Comparison of ENCODE assay signal across 16 cellular contexts in genomic region chr10:13104697-13105096, GRCh38. TPM values are rescaled to one million over a fixed set of nuclear protein-coding genes. Genes with fewer than 3 reads are reported as not detected.
DNase-seq lines count a peak whose midpoint lies in the region; ATAC-seq, FAIRE-seq and TF ChIP-seq lines count a peak whose summit lies in the region.
"Had no signal": no experiment of that assay in that cellular context is flagged by ENCODE, and none has a peak within 500 bp of the region (broad histone marks: within the 10 kb centered on the region; RNA-seq: fewer than 3 reads in every experiment).

No MANE protein-coding gene starts in this region.

- H3K9ac ChIP-seq in K562 (ENCODE audit: insufficient read depth in 1 of 2, low read depth in 2 of 2, low read length in 2 of 2): no peak overlapping the region

- H3K36me3 ChIP-seq in GM23338 (ENCODE audit: insufficient read depth) (no peaks in the 10 kb centered on the region), K562 (ENCODE audit: control insufficient read depth, insufficient read depth, low read length) (no peaks in the 10 kb centered on the region)

- no peak for FAIRE-seq in K562 (lab: Jason Lieb, UNC)
- FAIRE-seq: H54 had no signal

- H3K79me2 ChIP-seq in GM23338 (replicated peaks; ENCODE audit: insufficient read depth) (no peaks in the 10 kb centered on the region), K562 (ENCODE audit: control insufficient read depth, insufficient read depth, low read length) (no peaks in the 10 kb centered on the region)

- no peak for TF ChIP-seq EP300 in K562 (IDR thresholded peaks at IDR 0.05; ENCODE audit: low read length)

- no peak for ATAC-seq in CD4-positive, alpha-beta T cell (ENCODE audit: poor library complexity)
- ATAC-seq in GM23338 (no peak), K562 (peak; percentile 51), natural killer cell (no peak)

- WGBS in K562 (ENCODE audit: insufficient coverage, low coverage, missing lambda C conversion rate): 33% methylated on average over 14 of the region's 14 CpGs

- peaks cover 47% of the 10 kb centered on the region for H3K36me3 Mint-ChIP-seq in CD4-positive, alpha-beta T cell (ENCODE audit: low read depth)
- H3K36me3 Mint-ChIP-seq in GM23338 (ENCODE audit: low read depth) (no peaks in the 10 kb centered on the region), natural killer cell (no peaks in the 10 kb centered on the region)

- no peak for TF ChIP-seq POLR2A in K562 (conservative IDR thresholded peaks at IDR 0.05)

- H3F3A ChIP-seq in GM23338 (replicated peaks; ENCODE audit: low read depth): no peaks in the 10 kb centered on the region

- no peak overlapping the region for H3K4me3 Mint-ChIP-seq in CD4-positive, alpha-beta T cell
- H3K4me3 Mint-ChIP-seq in GM23338 (no peak overlapping the region), natural killer cell (no peak overlapping the region)

- no peak overlapping the region for H3K4me3 ChIP-seq in GM23338
- no peak overlapping the region for H3K4me3 ChIP-seq in K562

- H3K27me3 Mint-ChIP-seq in CD4-positive, alpha-beta T cell: no peaks in the 10 kb centered on the region
- peaks cover 5% of the 10 kb centered on the region for H3K27me3 Mint-ChIP-seq in GM23338 (ENCODE audit: insufficient read depth, low read depth, poor library complexity)
- H3K27me3 Mint-ChIP-seq in natural killer cell (ENCODE audit: low read depth in 2 of 2): no peaks in the 10 kb centered on the region

- no TSS peak for BruUV-seq in K562 (replicated peaks; lab: Mats Ljungman, UMichigan)

- H4K20me1 ChIP-seq in GM23338 (replicated peaks; ENCODE audit: insufficient read depth): peaks cover 4% of the 10 kb centered on the region
- H4K20me1 ChIP-seq in K562 (replicated peaks; ENCODE audit: control insufficient read depth, insufficient read depth, low read length): no peaks in the 10 kb centered on the region; the same call in 1 of the 2 replicates

- TF ChIP-seq RAD21 in K562 (CRISPR knock-in tag; conservative IDR thresholded peaks at IDR 0.05 in 1 of 2, IDR thresholded peaks at IDR 0.05 in 1 of 2): peak; percentile 22 to 42; a peak in 2 of 4 replicates

- no peaks in the 10 kb centered on the region for H3K9me3 Mint-ChIP-seq in CD4-positive, alpha-beta T cell
- no peaks in the 10 kb centered on the region; the same call in 2 of the 3 replicates for H3K9me3 Mint-ChIP-seq in GM23338
- H3K9me3 Mint-ChIP-seq in natural killer cell: no peaks in the 10 kb centered on the region

- intact Hi-C loops in CD4-positive, alpha-beta T cell (cut with DNase I, micrococcal nuclease): loop anchor here in 1 of 2 experiments (5.0 kb wide), 1 partner anchor 842 kb away; no protein-coding TSS in a partner anchor
- intact Hi-C loops in K562 (cut with micrococcal nuclease) (loop anchor here (10.0 kb wide), 3 partner anchors 200 to 430 kb away; partner anchors contain the start of gene PHYH), natural killer cell (cut with micrococcal nuclease) (loop anchor here (10.0 kb wide), 1 partner anchor 910 kb away; the partner anchor contains the start of genes CDC123 and NUDT5)

- peak overlapping the region; percentile 94 for H3K27ac Mint-ChIP-seq in CD4-positive, alpha-beta T cell
- H3K27ac Mint-ChIP-seq in GM23338 (no peak overlapping the region), natural killer cell (peak overlapping the region; percentile 89 to 92)

- POLR2A ChIA-PET in CD4-positive, alpha-beta T cell (lab: Charles Lee): no interaction called here
- POLR2A ChIA-PET in K562 (lab: Yijun Ruan, JAX): no interaction called here

- no peaks in the 10 kb centered on the region for H3K9me3 ChIP-seq in CD4-positive, alpha-beta T cell (ENCODE audit: control insufficient read depth, low read length)
- H3K9me3 ChIP-seq in K562 (replicated peaks; ENCODE audit: control insufficient read depth, insufficient read depth, low read depth, low read length): no peaks in the 10 kb centered on the region

- peaks cover 79% of the 10 kb centered on the region for H3K4me1 Mint-ChIP-seq in CD4-positive, alpha-beta T cell (ENCODE audit: low read depth)
- H3K4me1 Mint-ChIP-seq in GM23338 (peaks cover 6% of the 10 kb centered on the region), natural killer cell (peaks cover 72 to 75% of the 10 kb centered on the region in 2 donors)

- H3K27me3 ChIP-seq in CD4-positive, alpha-beta T cell (ENCODE audit: control insufficient read depth, insufficient read depth, low read length): no peaks in the 10 kb centered on the region
- H3K27me3 ChIP-seq in GM23338 (ENCODE audit: insufficient read depth): peaks cover 12% of the 10 kb centered on the region
- no peaks in the 10 kb centered on the region for H3K27me3 ChIP-seq in K562 (ENCODE audit: control insufficient read depth in 2 of 2, insufficient read depth in 2 of 2, low read length in 2 of 2)

- no peak for DNase-seq in CD4-positive, alpha-beta T cell
- DNase-seq in GM23338 (ENCODE audit: low spot score): peak; percentile 32
- DNase-seq in K562 (ENCODE audit: extremely low read depth in 1 of 4, low spot score in 3 of 4): peak in 1 of 4 experiments; percentile 32
- no peak for DNase-seq in natural killer cell
- no peak for DNase-seq in germinal center (ENCODE audit: low spot score)
- no peak for DNase-seq in activated CD4-positive, CD25-positive, alpha-beta regulatory T cell (lab: John Stamatoyannopoulos, UW)
- DNase-seq in HUDEP-2 (lab: John Stamatoyannopoulos, UW; ENCODE audit: unreplicated experiment in 76 of 76): no peak
- DNase-seq: ACHN; Karpas-422; MM.1S; NCI-H1105; NCI-H1694 treated with DMSO at 0.1 percent for 48 hours; NCI-H345; NCI-H69; NK-92 treated with Interleukin-12 subunit alpha and Interleukin-12 subunit beta, amount 100 ng/mL, for 24 hours had no signal

- H3K4me1 ChIP-seq in GM23338 (ENCODE audit: insufficient read depth) (no peaks in the 10 kb centered on the region; the same call in 1 of the 2 replicates), K562 (replicated peaks in 1 of 2; ENCODE audit: control insufficient read depth in 2 of 2, insufficient read depth in 2 of 2, low read length in 2 of 2) (peaks cover 10% of the 10 kb centered on the region in 2 experiments; a peak in 4 of 5 replicates)

- no peak for TF ChIP-seq CTCF in CD4-positive, alpha-beta T cell (IDR thresholded peaks at IDR 0.05)
- TF ChIP-seq CTCF in GM23338 (conservative IDR thresholded peaks at IDR 0.05; ENCODE audit: low read depth in 2 of 2) (0 out of 4 replicates have a peak, but pooled peaks of 1 of the 2 experiments have one; percentile 9), K562 (IDR thresholded peaks at IDR 0.05 in 2 of 3, conservative IDR thresholded peaks at IDR 0.05 in 1 of 3; ENCODE audit: insufficient read depth in 2 of 3, low read depth in 1 of 3, low read length in 3 of 3) (peak; percentile 25 to 63 (median 45); a peak in 4 of 6 replicates), natural killer cell (IDR thresholded peaks at IDR 0.05) (no peak)

- CTCF ChIA-PET in CD4-positive, alpha-beta T cell (lab: Charles Lee): no interaction called here
- CTCF ChIA-PET in K562 (lab: Yijun Ruan, JAX; ENCODE audit: low intra/inter-chr PET ratio): no interaction called here

- H3K27ac ChIP-seq in CD4-positive, alpha-beta T cell (ENCODE audit: low read depth, low read length): no peak overlapping the region
- H3K27ac ChIP-seq in GM23338 (ENCODE audit: low read depth) (no peak overlapping the region), K562 (ENCODE audit: extremely low read depth, low read depth, low read length) (no peak overlapping the region)

- no peaks in the 10 kb centered on the region for H3K9me2 ChIP-seq in GM23338 (ENCODE audit: insufficient read depth)

- H3K4me2 ChIP-seq in GM23338: no peak overlapping the region
- H3K4me2 ChIP-seq in K562 (ENCODE audit: insufficient read depth, low read length): no peak overlapping the region

- in situ Hi-C loops in K562 (cut with MboI): no loop called here

- H2AFZ ChIP-seq in GM23338 (no peak overlapping the region), K562 (ENCODE audit: low read depth, low read length) (no peak overlapping the region)

- H3K9me1 ChIP-seq in K562 (ENCODE audit: control insufficient read depth, insufficient read depth, low read length): no peaks in the 10 kb centered on the region

RNA-seq across cellular contexts. Expression of gene OPTN, which starts 4.7 kb away (rescaled TPM):
- 10 to 100 TPM; 86.8 to 99.6 TPM for total RNA-seq in CD4-positive, alpha-beta T cell
- 6.0 and 6.8 TPM in 2 replicates for total RNA-seq in GM23338 (2014; rRNA removed; shearing (Covaris generic))
- 11.0 and 13.0 TPM in 2 replicates for polyA plus RNA-seq in GM23338 (2016; fragmentation: Nextera tagmentation; extraction: Ambion mirVana)
- total RNA-seq in K562 (2011; cell fraction: chromatin; rRNA removed; ENCODE audit: low replicate concordance): 3.1 and 10.3 TPM in 2 replicates
- total RNA-seq in K562 (2011; cell fraction: nucleolus; rRNA removed): 1.6 and 1.7 TPM in 2 replicates
- total RNA-seq in K562 (2011; cell fraction: nucleoplasm; rRNA removed): 3.6 and 8.3 TPM in 2 replicates
- total RNA-seq in K562 (2014; rRNA removed): 5.8 and 6.0 TPM in 2 replicates
- 4.7 and 4.8 TPM in 2 replicates for total RNA-seq in K562 (2014; rRNA removed; fragmentation: Illumina TruSeq; extraction: Trizol)
- 3.0 and 3.4 TPM in 2 replicates for total RNA-seq in K562 (2015; rRNA removed; fragmentation: Illumina TruSeq; extraction: Trizol)
- 5.3 and 6.8 TPM in 2 replicates for total RNA-seq in K562 (2021)
- 4.6 and 5.0 TPM in 2 replicates for polyA plus RNA-seq in K562 (2011; rRNA removed)
- 0.79 and 1.8 TPM in 2 replicates for polyA plus RNA-seq in K562 (2011; cell fraction: cytosol; rRNA removed)
- 3.9 and 4.8 TPM in 2 replicates for polyA plus RNA-seq in K562 (2011; cell fraction: nucleus; rRNA removed)
- polyA plus RNA-seq in K562 (2012): 13.6 and 29.9 TPM in 2 replicates
- polyA plus RNA-seq in K562 (2014; fragmentation: Illumina TruSeq; extraction: Trizol): 5.2 and 5.3 TPM in 2 replicates
- polyA plus RNA-seq in K562 (2014; fragmentation: Nextera tagmentation; extraction: Ambion mirVana): 1 to 10 TPM; 2.2 to 2.4 TPM
- 4.1 and 5.1 TPM in 2 replicates for polyA plus RNA-seq in K562 (2014; rRNA removed)
- 5.0 and 5.8 TPM in 2 replicates for polyA minus RNA-seq in K562 (2011; rRNA and poly(A)+ RNA removed)
- polyA minus RNA-seq in K562 (2011; cell fraction: cytosol; rRNA and poly(A)+ RNA removed): 1.9 and 4.8 TPM in 2 replicates
- 1.3 and 2.6 TPM in 2 replicates for polyA minus RNA-seq in K562 (2011; cell fraction: nucleus; rRNA and poly(A)+ RNA removed)
- 100 to 1,000 TPM; 140 to 177 (median 161) TPM for total RNA-seq in natural killer cell

RNA-seq across cellular contexts. Expression of gene MCM10, which starts 56.7 kb away (rescaled TPM):
- total RNA-seq in CD4-positive, alpha-beta T cell: under 1 TPM; 0.16 to 0.50 TPM
- 30.7 and 38.2 TPM in 2 replicates for total RNA-seq in GM23338 (2014; rRNA removed; shearing (Covaris generic))
- polyA plus RNA-seq in GM23338 (2016; fragmentation: Nextera tagmentation; extraction: Ambion mirVana) (33.4 and 43.0 TPM in 2 replicates), K562 (2011; rRNA removed) (18.7 and 25.9 TPM in 2 replicates), K562 (2014; fragmentation: Illumina TruSeq; extraction: Trizol) (40.0 and 48.0 TPM in 2 replicates), K562 (2014; fragmentation: Nextera tagmentation; extraction: Ambion mirVana) (10 to 100 TPM; 10.4 to 26.1 TPM), K562 (2014; rRNA removed) (32.7 and 34.3 TPM in 2 replicates)
- 70.9 and 136 TPM in 2 replicates for total RNA-seq in K562 (2011; cell fraction: chromatin; rRNA removed; ENCODE audit: low replicate concordance)
- total RNA-seq in K562 (2011; cell fraction: nucleolus; rRNA removed): 37.0 and 42.4 TPM in 2 replicates
- total RNA-seq in K562 (2011; cell fraction: nucleoplasm; rRNA removed): 41.4 and 42.4 TPM in 2 replicates
- total RNA-seq in K562 (2014; rRNA removed) (59.0 and 61.1 TPM in 2 replicates), K562 (2014; rRNA removed; fragmentation: Illumina TruSeq; extraction: Trizol) (54.6 and 61.9 TPM in 2 replicates), K562 (2015; rRNA removed; fragmentation: Illumina TruSeq; extraction: Trizol) (55.2 and 56.4 TPM in 2 replicates), K562 (2021) (59.4 and 68.1 TPM in 2 replicates), natural killer cell (1 to 10 TPM in 2 of 3 donors, under 1 TPM in 1; 0.73 to 2.9 (median 1.3) TPM)
- polyA plus RNA-seq in K562 (2011; cell fraction: cytosol; rRNA removed): 8.2 and 9.0 TPM in 2 replicates
- 21.4 and 24.5 TPM in 2 replicates for polyA plus RNA-seq in K562 (2011; cell fraction: nucleus; rRNA removed)
- polyA plus RNA-seq in K562 (2012): 18.1 and 26.1 TPM in 2 replicates
- polyA minus RNA-seq in K562 (2011; rRNA and poly(A)+ RNA removed): 34.5 and 37.9 TPM in 2 replicates
- 18.7 and 25.1 TPM in 2 replicates for polyA minus RNA-seq in K562 (2011; cell fraction: cytosol; rRNA and poly(A)+ RNA removed)
- 33.0 and 42.0 TPM in 2 replicates for polyA minus RNA-seq in K562 (2011; cell fraction: nucleus; rRNA and poly(A)+ RNA removed)

Comparison
In these comparisons a context has a peak if more than half of its experiments do, and no peak if none do; other contexts are left out.
1. CTCF ChIP-seq: peak in K562 (3 of 3); none in CD4-positive, alpha-beta T cell (single experiment) and natural killer cell (single experiment).
2. RNA of gene OPTN, which starts 4.7 kb away (total RNA-seq): 140 to 177 TPM in natural killer cell and 86.8 to 99.6 TPM in CD4-positive, alpha-beta T cell; 6.0 to 6.8 TPM in GM23338 and 1.6 to 10.3 TPM in K562; every median in the first group is over 4 times any median in the second.